In the genomic region with DNA sequence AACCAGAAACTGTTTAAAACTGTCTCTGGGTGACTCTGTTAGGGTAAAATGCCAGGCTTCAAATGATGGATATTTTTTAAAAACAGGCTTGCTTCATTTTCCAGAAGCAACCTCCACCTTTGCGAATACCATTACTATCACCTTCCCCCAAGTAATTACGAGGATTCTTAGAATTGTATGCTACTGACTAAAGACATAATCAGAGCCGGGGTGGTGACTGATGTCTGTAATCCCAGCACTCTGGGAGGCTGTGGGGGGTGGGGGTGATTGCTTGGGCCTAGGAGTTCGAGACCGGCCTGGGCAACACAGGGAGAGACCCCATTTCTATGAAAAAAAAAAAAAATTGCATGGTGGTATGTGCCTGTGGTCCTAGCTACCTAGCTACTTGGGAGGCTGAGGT, we compare ENCODE assay signal across 17 cellular contexts.
"Had no signal": no experiment of that assay in that cellular context is flagged by ENCODE, and none has a peak within 500 bp of the region (broad histone marks: within the 10 kb centered on the region; RNA-seq: fewer than 3 reads in every experiment).

No MANE protein-coding gene starts in this region.

- H3K36me3 ChIP-seq: heart left ventricle, ovary, suprapubic skin, thyroid gland, upper lobe of right lung, vagina had no signal

- DNase-seq: cortex of kidney; dorsolateral prefrontal cortex; effector CD8-positive, alpha-beta T cell; heart left ventricle; hippocampal formation; kidney glomerular epithelial cell; natural killer cell; ovary; right cardiac atrium; small intestine; stimulated activated CD4-positive, alpha-beta T cell treated with anti-CD3 and anti-CD28 coated beads, Interleukin-2, amount 100 ng/mL, for 48 hours; stimulated activated naive CD4-positive, alpha-beta T cell treated with Interleukin-2 at 50 U/mL for 16 hours; thyroid gland; upper lobe of right lung had no signal

- FAIRE-seq: frontal cortex, small intestine had no signal

- H3K27me3 ChIP-seq: dorsolateral prefrontal cortex, heart left ventricle, ovary, suprapubic skin, thyroid gland, upper lobe of right lung, vagina had no signal

- H3K9me3 ChIP-seq: heart left ventricle, ovary, suprapubic skin, thyroid gland, upper lobe of right lung, vagina had no signal

- H3K4me3 ChIP-seq: dorsolateral prefrontal cortex, heart left ventricle, ovary, suprapubic skin, thyroid gland, upper lobe of right lung, vagina had no signal

- H3K4me1 ChIP-seq: thyroid gland had no signal

- H3K27ac ChIP-seq: dorsolateral prefrontal cortex, heart left ventricle, ovary, suprapubic skin, thyroid gland, upper lobe of right lung, vagina had no signal

- ATAC-seq: heart left ventricle, natural killer cell, right cardiac atrium, upper lobe of right lung had no signal
